In the genomic region with DNA sequence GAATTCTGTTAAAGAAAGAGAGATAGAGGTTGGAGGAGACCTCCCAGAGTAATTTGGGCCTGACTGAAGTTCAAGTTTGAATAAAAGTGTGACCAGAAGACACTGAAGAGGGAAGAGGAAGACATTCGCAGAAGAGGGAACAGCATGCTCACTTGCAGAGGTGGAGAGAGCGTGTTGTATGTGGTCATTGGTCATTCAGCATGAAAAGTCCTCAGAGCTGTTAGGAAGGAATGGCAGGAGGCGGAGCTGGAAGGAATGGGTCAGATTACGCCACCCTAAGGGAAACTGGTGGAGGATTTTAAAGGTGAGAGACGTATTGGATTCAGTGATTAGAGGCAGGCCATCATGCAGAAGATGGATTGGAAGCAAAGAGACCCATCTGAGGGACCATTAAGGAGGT, we compare ENCODE assay signal across 1 cellular context.
TF ChIP-seq lines count a peak whose summit lies in the region.

No MANE protein-coding gene starts in this region.

TF ChIP-seq in GM23338, 12 proteins besides CTCF, POLR2A, EP300 and RAD21 (continued from another document):
- TF ChIP-seq, protein P1, sequence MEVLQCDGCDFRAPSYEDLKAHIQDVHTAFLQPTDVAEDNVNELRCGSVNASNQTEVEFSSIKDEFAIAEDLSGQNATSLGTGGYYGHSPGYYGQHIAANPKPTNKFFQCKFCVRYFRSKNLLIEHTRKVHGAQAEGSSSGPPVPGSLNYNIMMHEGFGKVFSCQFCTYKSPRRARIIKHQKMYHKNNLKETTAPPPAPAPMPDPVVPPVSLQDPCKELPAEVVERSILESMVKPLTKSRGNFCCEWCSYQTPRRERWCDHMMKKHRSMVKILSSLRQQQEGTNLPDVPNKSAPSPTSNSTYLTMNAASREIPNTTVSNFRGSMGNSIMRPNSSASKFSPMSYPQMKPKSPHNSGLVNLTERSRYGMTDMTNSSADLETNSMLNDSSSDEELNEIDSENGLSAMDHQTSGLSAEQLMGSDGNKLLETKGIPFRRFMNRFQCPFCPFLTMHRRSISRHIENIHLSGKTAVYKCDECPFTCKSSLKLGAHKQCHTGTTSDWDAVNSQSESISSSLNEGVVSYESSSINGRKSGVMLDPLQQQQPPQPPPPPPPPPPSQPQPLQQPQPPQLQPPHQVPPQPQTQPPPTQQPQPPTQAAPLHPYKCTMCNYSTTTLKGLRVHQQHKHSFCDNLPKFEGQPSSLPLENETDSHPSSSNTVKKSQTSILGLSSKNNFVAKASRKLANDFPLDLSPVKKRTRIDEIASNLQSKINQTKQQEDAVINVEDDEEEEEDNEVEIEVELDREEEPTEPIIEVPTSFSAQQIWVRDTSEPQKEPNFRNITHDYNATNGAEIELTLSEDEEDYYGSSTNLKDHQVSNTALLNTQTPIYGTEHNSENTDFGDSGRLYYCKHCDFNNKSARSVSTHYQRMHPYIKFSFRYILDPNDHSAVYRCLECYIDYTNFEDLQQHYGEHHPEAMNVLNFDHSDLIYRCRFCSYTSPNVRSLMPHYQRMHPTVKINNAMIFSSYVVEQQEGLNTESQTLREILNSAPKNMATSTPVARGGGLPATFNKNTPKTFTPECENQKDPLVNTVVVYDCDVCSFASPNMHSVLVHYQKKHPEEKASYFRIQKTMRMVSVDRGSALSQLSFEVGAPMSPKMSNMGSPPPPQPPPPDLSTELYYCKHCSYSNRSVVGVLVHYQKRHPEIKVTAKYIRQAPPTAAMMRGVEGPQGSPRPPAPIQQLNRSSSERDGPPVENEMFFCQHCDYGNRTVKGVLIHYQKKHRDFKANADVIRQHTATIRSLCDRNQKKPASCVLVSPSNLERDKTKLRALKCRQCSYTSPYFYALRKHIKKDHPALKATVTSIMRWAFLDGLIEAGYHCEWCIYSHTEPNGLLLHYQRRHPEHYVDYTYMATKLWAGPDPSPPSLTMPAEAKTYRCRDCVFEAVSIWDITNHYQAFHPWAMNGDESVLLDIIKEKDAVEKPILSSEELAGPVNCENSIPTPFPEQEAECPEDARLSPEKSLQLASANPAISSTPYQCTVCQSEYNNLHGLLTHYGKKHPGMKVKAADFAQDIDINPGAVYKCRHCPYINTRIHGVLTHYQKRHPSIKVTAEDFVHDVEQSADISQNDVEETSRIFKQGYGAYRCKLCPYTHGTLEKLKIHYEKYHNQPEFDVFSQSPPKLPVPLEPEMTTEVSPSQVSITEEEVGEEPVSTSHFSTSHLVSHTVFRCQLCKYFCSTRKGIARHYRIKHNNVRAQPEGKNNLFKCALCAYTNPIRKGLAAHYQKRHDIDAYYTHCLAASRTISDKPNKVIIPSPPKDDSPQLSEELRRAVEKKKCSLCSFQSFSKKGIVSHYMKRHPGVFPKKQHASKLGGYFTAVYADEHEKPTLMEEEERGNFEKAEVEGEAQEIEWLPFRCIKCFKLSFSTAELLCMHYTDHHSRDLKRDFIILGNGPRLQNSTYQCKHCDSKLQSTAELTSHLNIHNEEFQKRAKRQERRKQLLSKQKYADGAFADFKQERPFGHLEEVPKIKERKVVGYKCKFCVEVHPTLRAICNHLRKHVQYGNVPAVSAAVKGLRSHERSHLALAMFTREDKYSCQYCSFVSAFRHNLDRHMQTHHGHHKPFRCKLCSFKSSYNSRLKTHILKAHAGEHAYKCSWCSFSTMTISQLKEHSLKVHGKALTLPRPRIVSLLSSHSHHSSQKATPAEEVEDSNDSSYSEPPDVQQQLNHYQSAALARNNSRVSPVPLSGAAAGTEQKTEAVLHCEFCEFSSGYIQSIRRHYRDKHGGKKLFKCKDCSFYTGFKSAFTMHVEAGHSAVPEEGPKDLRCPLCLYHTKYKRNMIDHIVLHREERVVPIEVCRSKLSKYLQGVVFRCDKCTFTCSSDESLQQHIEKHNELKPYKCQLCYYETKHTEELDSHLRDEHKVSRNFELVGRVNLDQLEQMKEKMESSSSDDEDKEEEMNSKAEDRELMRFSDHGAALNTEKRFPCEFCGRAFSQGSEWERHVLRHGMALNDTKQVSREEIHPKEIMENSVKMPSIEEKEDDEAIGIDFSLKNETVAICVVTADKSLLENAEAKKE (CRISPR knock-in tag; IDR thresholded peaks at IDR 0.05): no peak
- no peak for TF ChIP-seq ZNF331 (CRISPR knock-in tag; IDR thresholded peaks at IDR 0.05; ENCODE audit: low read depth)
- no peak for TF ChIP-seq ETS1 (IDR thresholded peaks at IDR 0.05)
- no peak for TF ChIP-seq JUNB (IDR thresholded peaks at IDR 0.05; ENCODE audit: unreplicated experiment)
- TF ChIP-seq, protein P2, sequence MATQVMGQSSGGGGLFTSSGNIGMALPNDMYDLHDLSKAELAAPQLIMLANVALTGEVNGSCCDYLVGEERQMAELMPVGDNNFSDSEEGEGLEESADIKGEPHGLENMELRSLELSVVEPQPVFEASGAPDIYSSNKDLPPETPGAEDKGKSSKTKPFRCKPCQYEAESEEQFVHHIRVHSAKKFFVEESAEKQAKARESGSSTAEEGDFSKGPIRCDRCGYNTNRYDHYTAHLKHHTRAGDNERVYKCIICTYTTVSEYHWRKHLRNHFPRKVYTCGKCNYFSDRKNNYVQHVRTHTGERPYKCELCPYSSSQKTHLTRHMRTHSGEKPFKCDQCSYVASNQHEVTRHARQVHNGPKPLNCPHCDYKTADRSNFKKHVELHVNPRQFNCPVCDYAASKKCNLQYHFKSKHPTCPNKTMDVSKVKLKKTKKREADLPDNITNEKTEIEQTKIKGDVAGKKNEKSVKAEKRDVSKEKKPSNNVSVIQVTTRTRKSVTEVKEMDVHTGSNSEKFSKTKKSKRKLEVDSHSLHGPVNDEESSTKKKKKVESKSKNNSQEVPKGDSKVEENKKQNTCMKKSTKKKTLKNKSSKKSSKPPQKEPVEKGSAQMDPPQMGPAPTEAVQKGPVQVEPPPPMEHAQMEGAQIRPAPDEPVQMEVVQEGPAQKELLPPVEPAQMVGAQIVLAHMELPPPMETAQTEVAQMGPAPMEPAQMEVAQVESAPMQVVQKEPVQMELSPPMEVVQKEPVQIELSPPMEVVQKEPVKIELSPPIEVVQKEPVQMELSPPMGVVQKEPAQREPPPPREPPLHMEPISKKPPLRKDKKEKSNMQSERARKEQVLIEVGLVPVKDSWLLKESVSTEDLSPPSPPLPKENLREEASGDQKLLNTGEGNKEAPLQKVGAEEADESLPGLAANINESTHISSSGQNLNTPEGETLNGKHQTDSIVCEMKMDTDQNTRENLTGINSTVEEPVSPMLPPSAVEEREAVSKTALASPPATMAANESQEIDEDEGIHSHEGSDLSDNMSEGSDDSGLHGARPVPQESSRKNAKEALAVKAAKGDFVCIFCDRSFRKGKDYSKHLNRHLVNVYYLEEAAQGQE (IDR thresholded peaks at IDR 0.05; ENCODE audit: unreplicated experiment): no peak
- no peak for TF ChIP-seq ZNF114 (CRISPR knock-in tag; IDR thresholded peaks at IDR 0.05)
- TF ChIP-seq CREB1 (CRISPR knock-in tag; IDR thresholded peaks at IDR 0.05; ENCODE audit: low read depth): no peak
TF ChIP-seq in GM23338: peak in this region for 0.
